ENCODE assay signal across 8 cellular contexts in genomic region chr17:77437017-77437416, GRCh38.
A peak's percentile ranks its signal among the peaks of the same experiment; 100 is the strongest.
DNase-seq lines count a peak whose midpoint lies in the region; ATAC-seq and TF ChIP-seq lines count a peak whose summit lies in the region.

No MANE protein-coding gene starts in this region.

- H3K4me3 ChIP-seq in AG10803 (ENCODE audit: low read length) (no peak overlapping the region), KMS-11 (IDR thresholded peaks at IDR 0.05; ENCODE audit: insufficient read depth, low read depth, low read length) (no peak overlapping the region)

- H3K4me1 Mint-ChIP-seq in activated T-cell treated with anti-CD3 and anti-CD28 coated beads, Interleukin-2, amount 50 U/mL, for 72 hours (ENCODE audit: low read depth) = peaks cover 100% of the 10 kb centered on the region

- peak; percentile 15; the same call in 1 of the 2 replicates for TF ChIP-seq CTCF in AG10803 (conservative IDR thresholded peaks at IDR 0.05; ENCODE audit: low read length)
- no peak for TF ChIP-seq CTCF in KMS-11 (conservative IDR thresholded peaks at IDR 0.05; ENCODE audit: low read depth, low read length)

- H3K27ac ChIP-seq in KMS-11 (peak overlapping the region; percentile 96), layer of hippocampus (ENCODE audit: low read depth, low read length) (peak overlapping the region; percentile 57)

- peaks cover 0 to 2% of the 10 kb centered on the region in 2 donors for H3K36me3 Mint-ChIP-seq in activated T-cell treated with anti-CD3 and anti-CD28 coated beads, Interleukin-2, amount 50 U/mL, for 72 hours (ENCODE audit: insufficient read depth in 2 of 2)

- no peaks in the 10 kb centered on the region for H3K27me3 Mint-ChIP-seq in activated T-cell treated with anti-CD3 and anti-CD28 coated beads, Interleukin-2, amount 50 U/mL, for 72 hours (ENCODE audit: low read depth)

- peaks cover 85% of the 10 kb centered on the region for H3K79me2 ChIP-seq in KMS-11 (ENCODE audit: insufficient read depth, low read depth)

- TF ChIP-seq POLR2A in erythroblast (IDR thresholded peaks at IDR 0.05; ENCODE audit: low read length) = no peak

- H3K9me3 Mint-ChIP-seq in activated T-cell treated with anti-CD3 and anti-CD28 coated beads, Interleukin-2, amount 50 U/mL, for 72 hours = no peaks in the 10 kb centered on the region

- H3K27me3 ChIP-seq in KMS-11 (ENCODE audit: insufficient read depth, low read depth) = no peaks in the 10 kb centered on the region
- H3K27me3 ChIP-seq in layer of hippocampus (ENCODE audit: control insufficient read depth, insufficient read depth, low read length) = no peaks in the 10 kb centered on the region

- peaks cover 100% of the 10 kb centered on the region for H3K4me1 ChIP-seq in KMS-11 (ENCODE audit: low read depth, poor library complexity, severe bottlenecking)

- ATAC-seq in activated T-cell treated with anti-CD3 and anti-CD28 coated beads, Interleukin-2, amount 50 U/mL, for 72 hours (replicated peaks in 1 of 2) = no peak
- ATAC-seq in GM21423 (IDR thresholded peaks at IDR 0.05; ENCODE audit: unreplicated experiment) = no peak

- peak; percentile 73 for DNase-seq in AG10803 (ENCODE audit: low read depth)
- no peak for DNase-seq in activated T-cell treated with anti-CD3 and anti-CD28 coated beads, Interleukin-2, amount 50 U/mL, for 72 hours
- no peak for DNase-seq in mucosa of gallbladder (ENCODE audit: low spot score)
- DNase-seq in erythroblast (lab: John Stamatoyannopoulos, UW) = no peak
- no peak for DNase-seq in amniotic stem cell (lab: John Stamatoyannopoulos, UW)

- H3K27ac Mint-ChIP-seq in activated T-cell treated with anti-CD3 and anti-CD28 coated beads, Interleukin-2, amount 50 U/mL, for 72 hours = no peak overlapping the region

- peak overlapping the region; percentile 3; the same call in 1 of the 2 replicates for H3K9ac ChIP-seq in KMS-11

- H3K4me3 Mint-ChIP-seq in activated T-cell treated with anti-CD3 and anti-CD28 coated beads, Interleukin-2, amount 50 U/mL, for 72 hours = peak overlapping the region; percentile 76 to 90

- H3K36me3 ChIP-seq in KMS-11 (ENCODE audit: insufficient read depth) = no peaks in the 10 kb centered on the region

- H3K4me2 ChIP-seq in KMS-11 = peak overlapping the region; percentile 82; the same call in 1 of the 2 replicates

- no peak overlapping the region for H2AFZ ChIP-seq in KMS-11 (ENCODE audit: low read depth)

- H4K20me1 ChIP-seq in KMS-11 (ENCODE audit: insufficient read depth) = no peaks in the 10 kb centered on the region
